ENCODE assay signal across 8 cellular contexts in the genomic region with DNA sequence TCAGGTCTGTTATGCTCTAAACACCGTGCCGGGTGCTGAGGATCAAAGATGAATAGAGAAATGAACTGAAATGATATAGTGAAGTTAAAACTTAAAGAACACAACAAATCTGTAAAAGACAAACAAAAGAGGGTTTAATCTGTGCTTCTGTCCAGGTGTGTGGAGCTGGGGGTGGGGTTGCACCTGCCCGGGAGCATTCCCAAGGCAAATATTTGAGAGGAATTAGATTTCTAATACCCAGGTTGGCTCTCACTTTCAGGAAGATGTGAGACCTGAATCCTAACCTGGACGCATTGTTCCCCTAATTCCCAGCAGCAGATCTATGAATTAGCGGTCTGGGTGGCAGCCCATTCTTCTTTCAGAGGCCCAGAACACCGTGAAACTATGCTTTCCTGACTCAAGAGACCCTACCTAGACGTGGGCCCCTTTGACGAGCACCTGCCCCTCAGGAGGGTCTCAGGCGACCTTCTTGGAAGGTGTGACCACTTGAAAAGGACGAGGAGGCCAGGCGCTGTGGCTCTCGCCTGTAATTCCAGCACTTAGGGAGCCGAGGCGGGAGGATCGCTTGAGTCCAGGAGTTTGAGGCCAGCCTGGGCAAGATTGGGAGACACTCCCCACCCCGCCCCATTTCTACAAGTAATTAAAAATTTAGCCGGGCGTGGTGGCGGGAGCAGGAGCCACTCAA. TPM values are rescaled to one million over a fixed set of nuclear protein-coding genes. Genes with fewer than 3 reads are reported as not detected.
A peak's percentile ranks its signal among the peaks of the same experiment; 100 is the strongest.
DNase-seq lines count a peak whose midpoint lies in the region; ATAC-seq, FAIRE-seq and TF ChIP-seq lines count a peak whose summit lies in the region.

No MANE protein-coding gene starts in this region.

- POLR2A ChIA-PET in endothelial cell of umbilical vein (lab: Charles Lee): interaction anchor here (1.0 to 1.4 kb wide), 2 partner anchors 40 to 89 kb away, joined by 3 to 5 read pairs; partner anchors contain the start of genes CTC1 and KRABD2

- DNase-seq in DMS53 treated with DMSO at 0.1 percent for 48 hours (lab: John Stamatoyannopoulos, UW; ENCODE audit: unreplicated experiment): peak; percentile 65
- peak; percentile 21 for DNase-seq in NCI-H748 treated with DMSO at 0.1 percent for 48 hours (lab: John Stamatoyannopoulos, UW)
- DNase-seq in endothelial cell of umbilical vein (ENCODE audit: low read depth, low spot score): no peak
- DNase-seq in pancreas: peak in 4 of 6 donors; percentile 15 to 58 (median 50)
- no peak for DNase-seq in NK-92 (lab: John Stamatoyannopoulos, UW; ENCODE audit: unreplicated experiment)
- no peak for DNase-seq in Ammon's horn (ENCODE audit: low spot score)
- no peak for DNase-seq in amygdala (lab: John Stamatoyannopoulos, UW)
- DNase-seq in DMS 273 treated with DMSO at 0.1 percent for 48 hours (lab: John Stamatoyannopoulos, UW): no peak

- TF ChIP-seq CTCF in endothelial cell of umbilical vein (IDR thresholded peaks at IDR 0.05; ENCODE audit: extremely low read depth in 1 of 2, insufficient read depth in 1 of 2, low read depth in 1 of 2, low read length in 2 of 2): no peak
- TF ChIP-seq CTCF in pancreas (IDR thresholded peaks at IDR 0.05): no peak

- H3K27me3 ChIP-seq in endothelial cell of umbilical vein (ENCODE audit: control insufficient read depth in 2 of 2, insufficient read depth in 2 of 2, low read length in 2 of 2) (no peaks in the 10 kb centered on the region), pancreas (no peaks in the 10 kb centered on the region)

- no peaks in the 10 kb centered on the region for H3K9me3 ChIP-seq in endothelial cell of umbilical vein (replicated peaks; ENCODE audit: control insufficient read depth, insufficient read depth, low read length)
- no peaks in the 10 kb centered on the region for H3K9me3 ChIP-seq in pancreas

- 5 to 8% methylated on average over 19 of the region's 19 CpGs for WGBS in pancreas, 2 donors

- no peaks in the 10 kb centered on the region for H4K20me1 ChIP-seq in endothelial cell of umbilical vein (replicated peaks; ENCODE audit: control insufficient read depth, extremely low read depth, insufficient read depth, low read length)

- H3K9me1 ChIP-seq in endothelial cell of umbilical vein (replicated peaks; ENCODE audit: control insufficient read depth, extremely low read depth, insufficient read depth, low read length): no peaks in the 10 kb centered on the region

- H3K4me3 ChIP-seq in endothelial cell of umbilical vein (replicated peaks in 1 of 3; ENCODE audit: insufficient read depth in 1 of 3, low read depth in 1 of 3, low read length in 3 of 3) (peak overlapping the region; percentile 71 to 75 (median 74)), pancreas (peak overlapping the region; percentile 41 to 80 (median 53))

- peak; percentile 62 to 73 (median 62) for ATAC-seq in pancreas

- peak overlapping the region; percentile 81 for H2AFZ ChIP-seq in endothelial cell of umbilical vein (ENCODE audit: low read depth, low read length)

- intact Hi-C loops in endothelial cell of umbilical vein (cut with micrococcal nuclease): no loop called here
- intact Hi-C loops in pancreas (cut with DNase I): no loop called here

- dilution Hi-C loops in endothelial cell of umbilical vein (cut with MboI; ENCODE audit: extremely low pct_ligation_motif_present, low sequenced_read_pairs): no loop called here

- H3K9ac ChIP-seq in endothelial cell of umbilical vein (replicated peaks; ENCODE audit: extremely low read depth, insufficient read depth, low read length): peak overlapping the region; percentile 80

- peak; percentile 37 for FAIRE-seq in endothelial cell of umbilical vein (lab: Jason Lieb, UNC)
- FAIRE-seq in pancreas (lab: Jason Lieb, UNC): no peak

- H3K4me1 ChIP-seq in endothelial cell of umbilical vein (ENCODE audit: control insufficient read depth, extremely low read depth, insufficient read depth, low read length) (peaks cover 15% of the 10 kb centered on the region), pancreas (peaks cover 17 to 37% (median 20%) of the 10 kb centered on the region in 3 donors)

- H3K79me2 ChIP-seq in endothelial cell of umbilical vein (ENCODE audit: control insufficient read depth, insufficient read depth, low read length): peaks cover 4% of the 10 kb centered on the region

- no TSS peak for BruUV-seq in endothelial cell of umbilical vein (replicated peaks; lab: Mats Ljungman, UMichigan)

- H3K27ac ChIP-seq in endothelial cell of umbilical vein (ENCODE audit: insufficient read depth, low read depth, low read length): no peak overlapping the region
- H3K27ac ChIP-seq in pancreas: peak overlapping the region; percentile 51 to 88 (median 76)

- TF ChIP-seq POLR2A in endothelial cell of umbilical vein (IDR thresholded peaks at IDR 0.05; ENCODE audit: low read depth, low read length): no peak

- H3K4me2 ChIP-seq in endothelial cell of umbilical vein (ENCODE audit: insufficient read depth, low read length): peak overlapping the region; percentile 53

- CTCF ChIA-PET in endothelial cell of umbilical vein (lab: Charles Lee): interaction anchor here (1.0 to 1.7 kb wide), 3 partner anchors 10 to 13 kb away, joined by 4 to 10 read pairs (median 4); no protein-coding TSS in a partner anchor

- H3K36me3 ChIP-seq in endothelial cell of umbilical vein (ENCODE audit: control insufficient read depth in 2 of 2, extremely low read depth in 1 of 2, insufficient read depth in 2 of 2, low read length in 2 of 2) (no peaks in the 10 kb centered on the region), pancreas (no peaks in the 10 kb centered on the region)

TF ChIP-seq in endothelial cell of umbilical vein, 7 proteins besides CTCF, POLR2A, EP300 and RAD21 (continues in another document):
- no peak for TF ChIP-seq FOS (IDR thresholded peaks at IDR 0.05; ENCODE audit: borderline replicate concordance, insufficient read depth, low read length)
- TF ChIP-seq EZH2 (IDR thresholded peaks at IDR 0.05; ENCODE audit: borderline replicate concordance, low read depth, low read length, severe bottlenecking): no peak
- TF ChIP-seq MYC (IDR thresholded peaks at IDR 0.05; ENCODE audit: low read depth, low read length): no peak

RNA-seq across cellular contexts. Expression of gene RANGRF, which starts 0.7 kb away (rescaled TPM):
- total RNA-seq in endothelial cell of umbilical vein: 36.5 and 36.8 TPM in 2 replicates
- 52.7 and 52.9 TPM in 2 replicates for polyA plus RNA-seq in endothelial cell of umbilical vein
- 60.6 and 61.9 TPM in 2 replicates for polyA plus RNA-seq in endothelial cell of umbilical vein (2011; cell fraction: cytosol; rRNA removed)
- polyA plus RNA-seq in endothelial cell of umbilical vein (2011; cell fraction: nucleus; rRNA removed): 40.6 and 41.6 TPM in 2 replicates
- polyA plus RNA-seq in endothelial cell of umbilical vein (2012): 51.5 and 53.4 TPM in 2 replicates
- polyA minus RNA-seq in endothelial cell of umbilical vein: 17.8 and 22.0 TPM in 2 replicates
- 26.3 TPM for polyA minus RNA-seq in endothelial cell of umbilical vein (2011; cell fraction: cytosol; rRNA and poly(A)+ RNA removed)
- polyA minus RNA-seq in endothelial cell of umbilical vein (2011; cell fraction: nucleus; rRNA and poly(A)+ RNA removed): 5.3 and 8.4 TPM in 2 replicates
- total RNA-seq in pancreas: 10 to 100 TPM in 1 of 6 donors, 1 to 10 TPM in 5; 2.8 to 14.5 (median 6.6) TPM
- 10 to 100 TPM; 14.0 to 27.4 TPM for polyA plus RNA-seq in pancreas

RNA-seq across cellular contexts. Expression of gene SLC25A35, which starts 7.4 kb away (rescaled TPM):
- total RNA-seq in endothelial cell of umbilical vein (7.7 and 9.4 TPM in 2 replicates), pancreas (10 to 100 TPM in 1 of 6 donors, 1 to 10 TPM in 5; 1.1 to 12.2 (median 2.7) TPM)
- polyA plus RNA-seq in endothelial cell of umbilical vein (7.6 and 8.1 TPM in 2 replicates), pancreas (1 to 10 TPM; 7.3 to 9.5 TPM)
- 3.9 and 4.0 TPM in 2 replicates for polyA plus RNA-seq in endothelial cell of umbilical vein (2011; cell fraction: cytosol; rRNA removed)
- 23.0 and 23.1 TPM in 2 replicates for polyA plus RNA-seq in endothelial cell of umbilical vein (2011; cell fraction: nucleus; rRNA removed)
- polyA plus RNA-seq in endothelial cell of umbilical vein (2012): 6.2 and 6.4 TPM in 2 replicates
- polyA minus RNA-seq in endothelial cell of umbilical vein: 2.8 and 6.4 TPM in 2 replicates
- 2.2 TPM for polyA minus RNA-seq in endothelial cell of umbilical vein (2011; cell fraction: cytosol; rRNA and poly(A)+ RNA removed)
- 4.8 and 7.8 TPM in 2 replicates for polyA minus RNA-seq in endothelial cell of umbilical vein (2011; cell fraction: nucleus; rRNA and poly(A)+ RNA removed)

RNA-seq across cellular contexts. Expression of gene ARHGEF15, which starts 22.2 kb away (rescaled TPM):
- total RNA-seq in endothelial cell of umbilical vein (78.6 and 108 TPM in 2 replicates), pancreas (1 to 10 TPM; 1.7 to 3.2 (median 2.0) TPM)
- polyA plus RNA-seq in endothelial cell of umbilical vein (119 and 355 TPM in 2 replicates), pancreas (10 to 100 TPM; 12.4 to 23.9 TPM)
- polyA plus RNA-seq in endothelial cell of umbilical vein (2011; cell fraction: cytosol; rRNA removed): 70.1 and 83.6 TPM in 2 replicates
- polyA plus RNA-seq in endothelial cell of umbilical vein (2011; cell fraction: nucleus; rRNA removed): 116 and 181 TPM in 2 replicates
- polyA plus RNA-seq in endothelial cell of umbilical vein (2012): 56.7 and 63.8 TPM in 2 replicates
- 43.0 and 51.1 TPM in 2 replicates for polyA minus RNA-seq in endothelial cell of umbilical vein
- not detected for polyA minus RNA-seq in endothelial cell of umbilical vein (2011; cell fraction: cytosol; rRNA and poly(A)+ RNA removed)
- 35.5 and 37.5 TPM in 2 replicates for polyA minus RNA-seq in endothelial cell of umbilical vein (2011; cell fraction: nucleus; rRNA and poly(A)+ RNA removed)

RNA-seq across cellular contexts. Expression of gene PFAS, which starts 38.7 kb away (rescaled TPM):
- 84.1 and 108 TPM in 2 replicates for total RNA-seq in endothelial cell of umbilical vein
- 31.4 and 34.1 TPM in 2 replicates for polyA plus RNA-seq in endothelial cell of umbilical vein
- 21.0 and 21.9 TPM in 2 replicates for polyA plus RNA-seq in endothelial cell of umbilical vein (2011; cell fraction: cytosol; rRNA removed)
- polyA plus RNA-seq in endothelial cell of umbilical vein (2011; cell fraction: nucleus; rRNA removed): 155 and 168 TPM in 2 replicates
- polyA plus RNA-seq in endothelial cell of umbilical vein (2012): 40.9 and 65.9 TPM in 2 replicates
- polyA minus RNA-seq in endothelial cell of umbilical vein: 113 and 126 TPM in 2 replicates
- polyA minus RNA-seq in endothelial cell of umbilical vein (2011; cell fraction: cytosol; rRNA and poly(A)+ RNA removed): 63.9 TPM
- polyA minus RNA-seq in endothelial cell of umbilical vein (2011; cell fraction: nucleus; rRNA and poly(A)+ RNA removed): 64.9 and 69.7 TPM in 2 replicates
- 10 to 100 TPM; 11.5 to 21.4 (median 18.7) TPM for total RNA-seq in pancreas
- 10 to 100 TPM; 11.7 to 21.1 TPM for polyA plus RNA-seq in pancreas

RNA-seq across cellular contexts. Expression of gene CTC1, which starts 39.9 kb away (rescaled TPM):
- total RNA-seq in endothelial cell of umbilical vein: 49.9 and 53.2 TPM in 2 replicates
- polyA plus RNA-seq in endothelial cell of umbilical vein: 36.3 and 38.3 TPM in 2 replicates
- polyA plus RNA-seq in endothelial cell of umbilical vein (2011; cell fraction: cytosol; rRNA removed): 16.1 and 20.2 TPM in 2 replicates
- 193 and 243 TPM in 2 replicates for polyA plus RNA-seq in endothelial cell of umbilical vein (2011; cell fraction: nucleus; rRNA removed)
- 19.8 and 23.3 TPM in 2 replicates for polyA plus RNA-seq in endothelial cell of umbilical vein (2012)
- 32.1 and 64.0 TPM in 2 replicates for polyA minus RNA-seq in endothelial cell of umbilical vein
- polyA minus RNA-seq in endothelial cell of umbilical vein (2011; cell fraction: cytosol; rRNA and poly(A)+ RNA removed): 7.5 TPM
- 59.5 and 74.4 TPM in 2 replicates for polyA minus RNA-seq in endothelial cell of umbilical vein (2011; cell fraction: nucleus; rRNA and poly(A)+ RNA removed)
- total RNA-seq in pancreas: 10 to 100 TPM; 15.4 to 40.8 (median 17.3) TPM
- polyA plus RNA-seq in pancreas: 10 to 100 TPM; 22.6 to 42.6 TPM

Comparison
In these comparisons a context has a peak if more than half of its experiments do, and no peak if none do; other contexts are left out.
1. DNase-seq: peak in DMS53 treated with DMSO at 0.1 percent for 48 hours (single experiment), NCI-H748 treated with DMSO at 0.1 percent for 48 hours (single experiment) and pancreas (4 of 6); none in endothelial cell of umbilical vein (single experiment), NK-92 (single experiment), Ammon's horn (single experiment), amygdala (0 of 56) and DMS 273 treated with DMSO at 0.1 percent for 48 hours (single experiment).
2. RNA of gene ARHGEF15, which starts 22.2 kb away (total RNA-seq): 78.6 to 108 TPM in endothelial cell of umbilical vein; 1.7 to 3.2 TPM in pancreas; every median in the first group is over 10 times any median in the second.